In the genomic region with DNA sequence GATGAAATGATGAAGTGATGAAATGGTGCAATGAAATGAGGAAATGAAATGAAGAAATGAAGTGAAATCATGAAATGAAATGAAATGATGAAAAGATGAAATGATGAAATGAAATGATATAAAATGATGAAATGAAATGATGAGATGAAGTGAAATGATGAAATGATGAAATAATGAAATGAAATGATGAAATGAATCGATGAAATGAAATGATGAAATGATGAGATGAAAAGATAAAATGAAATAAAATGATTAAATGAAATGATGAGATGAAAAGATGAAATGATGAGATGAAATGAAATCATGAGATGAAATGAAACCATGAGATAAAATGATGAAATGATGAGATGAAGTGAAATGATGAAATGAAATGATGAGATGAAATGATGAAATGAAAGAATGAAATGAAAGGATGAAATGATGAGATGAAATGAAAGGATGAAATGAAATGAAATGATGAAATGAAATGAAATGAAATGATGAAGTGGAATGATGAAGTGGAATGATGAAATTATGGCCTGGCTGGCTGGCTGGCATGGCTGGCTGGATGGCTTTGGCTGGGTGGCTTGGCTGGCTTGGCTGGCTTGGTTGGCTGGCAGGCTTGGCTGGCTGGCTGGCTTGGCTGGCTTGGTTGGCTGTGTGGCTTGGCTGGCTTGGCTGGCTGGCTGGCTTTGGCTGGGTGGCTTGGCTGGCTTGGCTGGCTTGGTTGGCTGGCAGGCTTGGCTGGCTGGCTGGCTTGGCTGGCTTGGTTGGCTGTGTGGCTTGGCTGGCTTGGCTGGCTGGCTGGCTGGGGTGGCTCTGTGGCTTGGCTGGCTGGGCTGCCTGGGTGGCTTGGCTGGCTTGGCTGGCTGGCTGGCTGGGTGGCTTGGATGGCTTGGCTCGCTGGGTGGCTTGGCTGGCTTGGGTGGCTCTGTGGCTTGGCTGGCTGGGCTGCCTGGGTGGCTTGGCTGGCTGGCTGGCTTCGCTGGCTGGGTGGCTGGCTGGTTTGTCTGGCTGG, we compare ENCODE assay signal across 8 cellular contexts. TPM values are rescaled to one million over a fixed set of nuclear protein-coding genes. Genes with fewer than 3 reads are reported as not detected.
"Had no signal": no experiment of that assay in that cellular context is flagged by ENCODE, and none has a peak within 500 bp of the region (broad histone marks: within the 10 kb centered on the region; RNA-seq: fewer than 3 reads in every experiment).

No MANE protein-coding gene starts in this region.

RNA-seq across cellular contexts. Expression of gene TP53TG3D, which starts 32.0 kb away (rescaled TPM):
- total RNA-seq: ascending aorta; dermis blood vessel endothelial cell; foreskin keratinocyte; neural crest cell; occipital lobe; progenitor cell of endocrine pancreas; T-helper 2 cell treated with Interferon-gamma antibody and Interleukin-4, amounts not matched to agents 100 ng/mL and 5 ng/mL, for 36 hours; vagina had no signal
